Comparison of ENCODE assay signal across 8 cellular contexts in the genomic region with DNA sequence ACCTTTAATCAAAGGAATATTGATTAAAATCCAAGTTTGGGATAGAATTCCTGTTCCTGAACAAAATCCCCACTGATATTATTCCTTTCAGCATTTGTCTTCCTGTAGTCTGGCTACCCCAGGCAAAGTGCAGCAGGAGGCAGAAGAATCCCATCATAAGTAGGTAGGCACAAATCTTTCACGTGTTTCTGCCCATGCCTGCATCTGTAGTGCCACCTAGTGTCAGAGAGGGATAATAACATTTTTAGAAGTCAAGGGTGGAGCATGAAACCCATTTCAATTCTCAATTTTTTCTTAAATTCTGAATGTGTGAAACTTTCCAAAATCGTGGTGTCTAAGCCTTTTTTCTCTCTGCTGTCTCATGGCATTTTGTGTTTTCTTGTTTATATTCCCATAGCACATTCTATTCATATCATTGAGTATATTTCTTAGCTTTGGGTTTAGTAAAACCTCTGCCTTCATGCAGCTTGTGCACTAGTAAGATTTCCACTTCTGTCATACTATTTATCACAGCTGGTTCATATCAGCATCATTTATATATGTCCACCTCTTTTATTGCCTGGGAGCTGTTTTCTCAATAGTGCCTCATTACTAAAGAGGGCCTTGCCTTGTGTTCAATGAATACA. TPM values are rescaled to one million over a fixed set of nuclear protein-coding genes. Genes with fewer than 3 reads are reported as not detected.
DNase-seq lines count a peak whose midpoint lies in the region; ATAC-seq lines count a peak whose summit lies in the region.

No MANE protein-coding gene starts in this region.

- peak; percentile 87 for ATAC-seq in GM21360 (IDR thresholded peaks at IDR 0.05; ENCODE audit: unreplicated experiment)

- intact Hi-C loops in activated T-helper 1 cell treated with anti-CD3 and anti-CD28 coated beads, Interleukin-12 subunit alpha, Interleukin-12 subunit beta, Interleukin-2, Interleukin-4 antibody, amounts not matched to agents 30 ng/mL and 10 ng/mL and 1 ng/mL, durations not matched to agents 14 hours and 24 hours and 36 hours (cut with micrococcal nuclease) = loop anchor here (1.0 to 2.0 kb wide), 5 partner anchors 42 to 639 kb away; no protein-coding TSS in a partner anchor

- H3K36me3 Mint-ChIP-seq in activated T-helper 1 cell treated with anti-CD3 and anti-CD28 coated beads, Interleukin-12 subunit alpha, Interleukin-12 subunit beta, Interleukin-2, Interleukin-4 antibody, amounts not matched to agents 30 ng/mL and 10 ng/mL and 1 ng/mL, durations not matched to agents 14 hours and 24 hours and 36 hours (ENCODE audit: low read depth) = no peaks in the 10 kb centered on the region

- no peak overlapping the region for H3K27ac Mint-ChIP-seq in activated T-helper 1 cell treated with anti-CD3 and anti-CD28 coated beads, Interleukin-12 subunit alpha, Interleukin-12 subunit beta, Interleukin-2, Interleukin-4 antibody, amounts not matched to agents 30 ng/mL and 10 ng/mL and 1 ng/mL, durations not matched to agents 14 hours and 24 hours and 36 hours

- no peak overlapping the region for H3K4me3 Mint-ChIP-seq in activated T-helper 1 cell treated with anti-CD3 and anti-CD28 coated beads, Interleukin-12 subunit alpha, Interleukin-12 subunit beta, Interleukin-2, Interleukin-4 antibody, amounts not matched to agents 30 ng/mL and 10 ng/mL and 1 ng/mL, durations not matched to agents 14 hours and 24 hours and 36 hours

- H3K27me3 Mint-ChIP-seq in activated T-helper 1 cell treated with anti-CD3 and anti-CD28 coated beads, Interleukin-12 subunit alpha, Interleukin-12 subunit beta, Interleukin-2, Interleukin-4 antibody, amounts not matched to agents 30 ng/mL and 10 ng/mL and 1 ng/mL, durations not matched to agents 14 hours and 24 hours and 36 hours (ENCODE audit: insufficient read depth) = no peaks in the 10 kb centered on the region

- H3K4me1 Mint-ChIP-seq in activated T-helper 1 cell treated with anti-CD3 and anti-CD28 coated beads, Interleukin-12 subunit alpha, Interleukin-12 subunit beta, Interleukin-2, Interleukin-4 antibody, amounts not matched to agents 30 ng/mL and 10 ng/mL and 1 ng/mL, durations not matched to agents 14 hours and 24 hours and 36 hours (ENCODE audit: low read depth) = no peaks in the 10 kb centered on the region

- H3K9me3 Mint-ChIP-seq in activated T-helper 1 cell treated with anti-CD3 and anti-CD28 coated beads, Interleukin-12 subunit alpha, Interleukin-12 subunit beta, Interleukin-2, Interleukin-4 antibody, amounts not matched to agents 30 ng/mL and 10 ng/mL and 1 ng/mL, durations not matched to agents 14 hours and 24 hours and 36 hours = no peaks in the 10 kb centered on the region

- DNase-seq in EH (ENCODE audit: low read depth) = peak; percentile 69
- DNase-seq in HS-5 (ENCODE audit: low read depth) = peak; percentile 24
- DNase-seq in NCI-H82 treated with DMSO at 0.1 percent for 48 hours (lab: John Stamatoyannopoulos, UW; ENCODE audit: unreplicated experiment) = peak; percentile 82
- peak; percentile 12 for DNase-seq in activated T-helper 1 cell treated with anti-CD3 and anti-CD28 coated beads, Interleukin-12 subunit alpha, Interleukin-12 subunit beta, Interleukin-2, Interleukin-4 antibody, amounts not matched to agents 30 ng/mL and 10 ng/mL and 1 ng/mL, durations not matched to agents 14 hours and 24 hours and 36 hours (ENCODE audit: low spot score)
- peak; percentile 20 for DNase-seq in glomerular endothelial cell (ENCODE audit: extremely low read depth, low read depth, low spot score)
- DNase-seq in pulmonary artery endothelial cell (ENCODE audit: low read depth, low spot score) = peak; percentile 35
- DNase-seq in KG1 (lab: John Stamatoyannopoulos, UW) = no peak

RNA-seq across cellular contexts. Expression of a gene that starts 47.8 kb away (rescaled TPM):
- total RNA-seq in activated T-helper 1 cell treated with anti-CD3 and anti-CD28 coated beads, Interleukin-12 subunit alpha, Interleukin-12 subunit beta, Interleukin-2, Interleukin-4 antibody, amounts not matched to agents 30 ng/mL and 10 ng/mL and 1 ng/mL, durations not matched to agents 14 hours and 24 hours and 36 hours = not detected in 2 replicates
- total RNA-seq in glomerular endothelial cell = not detected in 2 replicates
- total RNA-seq in pulmonary artery endothelial cell = 0.13 TPM in 1 of 2 replicates, not detected in the other

RNA-seq across cellular contexts. Expression of a gene that starts 53.3 kb away (rescaled TPM):
- total RNA-seq in activated T-helper 1 cell treated with anti-CD3 and anti-CD28 coated beads, Interleukin-12 subunit alpha, Interleukin-12 subunit beta, Interleukin-2, Interleukin-4 antibody, amounts not matched to agents 30 ng/mL and 10 ng/mL and 1 ng/mL, durations not matched to agents 14 hours and 24 hours and 36 hours = 0.22 and 0.26 TPM in 2 replicates
- total RNA-seq in glomerular endothelial cell (0.34 TPM in 1 of 2 replicates, not detected in the other), pulmonary artery endothelial cell (not detected in 2 replicates)
